In genomic region chr3:124174910-124175874, GRCh38 we compare ENCODE assay signal across 21 cellular contexts.
A peak's percentile ranks its signal among the peaks of the same experiment; 100 is the strongest.
DNase-seq lines count a peak whose midpoint lies in the region; ATAC-seq, FAIRE-seq and TF ChIP-seq lines count a peak whose summit lies in the region.
"Had no signal": no experiment of that assay in that cellular context is flagged by ENCODE, and none has a peak within 500 bp of the region (broad histone marks: within the 10 kb centered on the region; RNA-seq: fewer than 3 reads in every experiment).

No MANE protein-coding gene starts in this region.

- H3K9me3 ChIP-seq in SK-N-SH, result no peaks in the 10 kb centered on the region
- H3K9me3 ChIP-seq: ovary, vagina had no signal

- WGBS in SK-N-SH (ENCODE audit: low lambda C conversion rate), result 92% methylated on average over 8 of the region's 27 CpGs

- no peak for ATAC-seq in GM21723 (IDR thresholded peaks at IDR 0.05; ENCODE audit: unreplicated experiment)
- ATAC-seq in GM18870 (IDR thresholded peaks at IDR 0.05; ENCODE audit: unreplicated experiment), result no peak
- ATAC-seq: activated CD8-positive, alpha-beta T cell treated with anti-CD3 and anti-CD28 coated beads, Interleukin-2, amount 10 ng/mL, durations not matched to agents 7 days and 5 days; GM23338 had no signal

- peak overlapping the region in 1 of 2 experiments; percentile 99; a peak in 2 of 4 replicates for H3K27ac ChIP-seq in SK-N-SH (ENCODE audit: low read depth in 2 of 2, low read length in 1 of 2)
- H3K27ac ChIP-seq: C4-2B, ovary, vagina had no signal

- no peaks in the 10 kb centered on the region for H3K9me2 ChIP-seq in SK-N-SH

- no peak for TF ChIP-seq EP300 in SK-N-SH (IDR thresholded peaks at IDR 0.05; ENCODE audit: borderline replicate concordance in 1 of 2, low read depth in 1 of 2, low read length in 1 of 2)

- no peak for TF ChIP-seq CTCF in SK-N-SH (IDR thresholded peaks at IDR 0.05)

- no peaks in the 10 kb centered on the region for H3K27me3 ChIP-seq in SK-N-SH (ENCODE audit: insufficient read depth)
- H3K27me3 ChIP-seq: ovary, vagina had no signal

- DNase-seq in NCI-H2171 treated with DMSO at 0.1 percent for 48 hours (lab: John Stamatoyannopoulos, UW), result peak; percentile 55
- no peak for DNase-seq in NCI-H2171 (lab: John Stamatoyannopoulos, UW)
- DNase-seq in NCI-H2029 treated with DMSO at 0.1 percent for 48 hours (lab: John Stamatoyannopoulos, UW), result peak; percentile 98
- DNase-seq in SK-N-SH, result peak; percentile 66
- no peak for DNase-seq in urothelium cell line (ENCODE audit: low spot score)
- no peak for DNase-seq in NCI-H1436 (lab: John Stamatoyannopoulos, UW)
- DNase-seq: ACHN; activated CD4-positive, CD25-positive, alpha-beta regulatory T cell treated with anti-CD3 and anti-CD28 coated beads, Interleukin-2, amount 50 U/mL, for 72 hours; activated CD8-positive, alpha-beta T cell treated with anti-CD3 and anti-CD28 coated beads, Interleukin-2, amount 10 ng/mL, durations not matched to agents 7 days and 5 days; activated naive CD4-positive, alpha-beta T cell treated with anti-CD3 and anti-CD28 coated beads, Interleukin-2, amount 10 ng/mL, durations not matched to agents 7 days and 5 days; activated T-cell treated with anti-CD3 and anti-CD28 coated beads, Interleukin-2, amount 50 U/mL, for 24 hours; foreskin melanocyte; kidney glomerular epithelial cell; naive B cell had no signal

- no peaks in the 10 kb centered on the region for H4K20me1 ChIP-seq in SK-N-SH (ENCODE audit: insufficient read depth)

- peak; percentile 52 for FAIRE-seq in urothelium cell line (lab: Jason Lieb, UNC)
- FAIRE-seq: GM12892 had no signal

- CTCF ChIA-PET in SK-N-SH (lab: Yijun Ruan, JAX), result interaction anchor here (0.7 to 2.8 kb wide), 11 partner anchors 15 to 143 kb away, joined by 3 to 8 read pairs (median 5); no protein-coding TSS in a partner anchor

- no peak overlapping the region for H2AFZ ChIP-seq in SK-N-SH (ENCODE audit: low read depth)
- H2AFZ ChIP-seq: GM23338 had no signal

- no peak for TF ChIP-seq RAD21 in SK-N-SH (IDR thresholded peaks at IDR 0.05; ENCODE audit: low read length)

- no peaks in the 10 kb centered on the region; the same call in 1 of the 2 replicates for H3K79me2 ChIP-seq in SK-N-SH (ENCODE audit: insufficient read depth)

- H3K4me2 ChIP-seq in SK-N-SH, result no peak overlapping the region
- H3K4me2 ChIP-seq: GM23338 had no signal

- peaks cover 0 to 48% of the 10 kb centered on the region in 2 experiments; a peak in 2 of 4 replicates for H3K4me1 ChIP-seq in SK-N-SH (ENCODE audit: control insufficient read depth in 1 of 2, insufficient read depth in 2 of 2, low read depth in 1 of 2, low read length in 1 of 2)
- H3K4me1 ChIP-seq: vagina had no signal

- no peaks in the 10 kb centered on the region for H3K36me3 ChIP-seq in SK-N-SH (replicated peaks in 1 of 2; ENCODE audit: control insufficient read depth in 1 of 2, insufficient read depth in 2 of 2, low read length in 1 of 2)
- H3K36me3 ChIP-seq: ovary, vagina had no signal

- no peak overlapping the region for H3K4me3 ChIP-seq in SK-N-SH (ENCODE audit: low read depth in 2 of 2, low read length in 1 of 2)
- H3K4me3 ChIP-seq: GM23338, ovary, vagina had no signal

- POLR2A ChIA-PET in SK-N-SH (lab: Yijun Ruan, JAX), result interaction anchor here (0.9 to 2.0 kb wide), 4 partner anchors 17 to 143 kb away, joined by 3 to 8 read pairs (median 6); partner anchors contain the start of gene KALRN

- H3F3A ChIP-seq in SK-N-SH (replicated peaks; ENCODE audit: insufficient read depth), result no peaks in the 10 kb centered on the region

- no peak overlapping the region for H3K9ac ChIP-seq in SK-N-SH

TF ChIP-seq in SK-N-SH, 30 proteins besides CTCF, POLR2A, EP300 and RAD21:
- TF ChIP-seq FOXJ3 (CRISPR knock-in tag; IDR thresholded peaks at IDR 0.05) (peak; percentile 10; the same call in 1 of the 2 replicates), JUND (IDR thresholded peaks at IDR 0.05) (no peak)

Comparison
In these comparisons a context has a peak if more than half of its experiments do, and no peak if none do; other contexts are left out.
1. DNase-seq: peak in NCI-H2171 treated with DMSO at 0.1 percent for 48 hours (single experiment), NCI-H2029 treated with DMSO at 0.1 percent for 48 hours (single experiment) and SK-N-SH (single experiment); none in NCI-H2171 (single experiment), urothelium cell line (single experiment) and NCI-H1436 (single experiment).